Comparison of ENCODE assay signal across 8 cellular contexts in genomic region chr1:53888716-53889115, GRCh38. TPM values are rescaled to one million over a fixed set of nuclear protein-coding genes. Genes with fewer than 3 reads are reported as not detected.
DNase-seq lines count a peak whose midpoint lies in the region; ATAC-seq and TF ChIP-seq lines count a peak whose summit lies in the region.

No MANE protein-coding gene starts in this region.

- H3K4me1 Mint-ChIP-seq in activated CD8-positive, alpha-beta T cell treated with anti-CD3 and anti-CD28 coated beads, Interleukin-2, amount 10 ng/mL, durations not matched to agents 7 days and 5 days (ENCODE audit: low read depth), result peaks cover 27% of the 10 kb centered on the region
- peaks cover 23% of the 10 kb centered on the region for H3K4me1 Mint-ChIP-seq in stimulated activated memory B cell treated with anti-CD40 and anti-IgM and Interleukin-4, amounts not matched to agents 10 μg/mL and 1 μg/mL and 100 μg/mL, for 72 hours

- H3K36me3 Mint-ChIP-seq in activated CD8-positive, alpha-beta T cell treated with anti-CD3 and anti-CD28 coated beads, Interleukin-2, amount 10 ng/mL, durations not matched to agents 7 days and 5 days (ENCODE audit: low read depth), result peaks cover 12% of the 10 kb centered on the region
- H3K36me3 Mint-ChIP-seq in stimulated activated memory B cell treated with anti-CD40 and anti-IgM and Interleukin-4, amounts not matched to agents 10 μg/mL and 1 μg/mL and 100 μg/mL, for 72 hours, result no peaks in the 10 kb centered on the region

- in situ Hi-C loops in IMR-90 (cut with MboI; ENCODE audit: low sequenced_read_pairs), result no loop called here

- H3K27me3 Mint-ChIP-seq in activated CD8-positive, alpha-beta T cell treated with anti-CD3 and anti-CD28 coated beads, Interleukin-2, amount 10 ng/mL, durations not matched to agents 7 days and 5 days (ENCODE audit: low read depth), result no peaks in the 10 kb centered on the region
- H3K27me3 Mint-ChIP-seq in stimulated activated memory B cell treated with anti-CD40 and anti-IgM and Interleukin-4, amounts not matched to agents 10 μg/mL and 1 μg/mL and 100 μg/mL, for 72 hours, result no peaks in the 10 kb centered on the region

- ATAC-seq in IMR-90 (ENCODE audit: low read depth) (no peak), HG02970 (IDR thresholded peaks at IDR 0.05; ENCODE audit: low FRiP score, unreplicated experiment) (no peak)
- ATAC-seq in activated CD8-positive, alpha-beta T cell treated with anti-CD3 and anti-CD28 coated beads, Interleukin-2, amount 10 ng/mL, durations not matched to agents 7 days and 5 days, result no peak
- ATAC-seq in stimulated activated memory B cell treated with anti-CD40 and anti-IgM and Interleukin-4, amounts not matched to agents 10 μg/mL and 1 μg/mL and 100 μg/mL, for 72 hours, result no peak

- H3K9me3 Mint-ChIP-seq in activated CD8-positive, alpha-beta T cell treated with anti-CD3 and anti-CD28 coated beads, Interleukin-2, amount 10 ng/mL, durations not matched to agents 7 days and 5 days (ENCODE audit: insufficient read depth), result no peaks in the 10 kb centered on the region
- H3K9me3 Mint-ChIP-seq in stimulated activated memory B cell treated with anti-CD40 and anti-IgM and Interleukin-4, amounts not matched to agents 10 μg/mL and 1 μg/mL and 100 μg/mL, for 72 hours, result no peaks in the 10 kb centered on the region

- H4K8ac ChIP-seq in IMR-90 (ENCODE audit: low read depth in 2 of 2, low read length in 2 of 2), result peak overlapping the region in 1 of 2 experiments; percentile 96; a peak in 1 of 4 replicates

- no peak overlapping the region for H4K91ac ChIP-seq in IMR-90 (ENCODE audit: insufficient read depth, low read depth, low read length)

- DNase-seq in IMR-90 (no peak), GM19238 (ENCODE audit: insufficient read length, low spot score) (no peak), cortex of kidney (lab: John Stamatoyannopoulos, UW) (no peak), SJCRH30 (no peak)
- DNase-seq in activated CD8-positive, alpha-beta T cell treated with anti-CD3 and anti-CD28 coated beads, Interleukin-2, amount 10 ng/mL, durations not matched to agents 7 days and 5 days, result no peak

- BruUV-seq in IMR-90 (replicated peaks; lab: Mats Ljungman, UMichigan), result no TSS peak

- peak overlapping the region; percentile 97 for H3K4me3 ChIP-seq in IMR-90 (ENCODE audit: insufficient read depth, low read depth, low read length)
- H3K4me3 ChIP-seq in iPS-11a (ENCODE audit: low read depth, low read length), result peak overlapping the region; percentile 69
- no peak overlapping the region for H3K4me3 ChIP-seq in SJCRH30

- no peak overlapping the region; the same call in 1 of the 2 replicates for H3K4me2 ChIP-seq in IMR-90 (ENCODE audit: low read depth, low read length)

- POLR2A ChIA-PET in IMR-90 (lab: Charles Lee; ENCODE audit: unreplicated experiment), result no interaction called here
- POLR2A ChIA-PET in activated CD8-positive, alpha-beta T cell treated with anti-CD3 and anti-CD28 coated beads, Interleukin-2, amount 10 ng/mL, durations not matched to agents 7 days and 5 days (lab: Charles Lee), result interaction anchor here (3.2 kb wide), 1 partner anchor 57 kb away, joined by 18 read pairs; the partner anchor contains the start of genes IFT25 and LRRC42

- CTCF ChIA-PET in IMR-90 (lab: Yijun Ruan, JAX), result no interaction called here
- CTCF ChIA-PET in activated CD8-positive, alpha-beta T cell treated with anti-CD3 and anti-CD28 coated beads, Interleukin-2, amount 10 ng/mL, durations not matched to agents 7 days and 5 days (lab: Charles Lee), result interaction anchor here (1.4 to 3.6 kb wide), 4 partner anchors 12 to 59 kb away, joined by 3 to 10 read pairs (median 6); partner anchors contain the start of genes IFT25 and LRRC42

- no peak overlapping the region for H3K56ac ChIP-seq in IMR-90 (ENCODE audit: extremely low read depth, insufficient read depth, low read length)

- H3K4ac ChIP-seq in IMR-90 (ENCODE audit: low read depth, low read length), result no peak overlapping the region

- no peak overlapping the region for H2BK15ac ChIP-seq in IMR-90 (ENCODE audit: low read depth, low read length)

- H3K4me1 ChIP-seq in IMR-90 (ENCODE audit: control insufficient read depth, insufficient read depth, low read length) (peaks cover 3% of the 10 kb centered on the region), SJCRH30 (peaks cover 4% of the 10 kb centered on the region; the same call in 1 of the 2 replicates)

- no peak overlapping the region for H3K9ac ChIP-seq in IMR-90 (ENCODE audit: low read depth, low read length)

- peaks cover 4% of the 10 kb centered on the region; the same call in 1 of the 2 replicates for H3K9me1 ChIP-seq in IMR-90 (ENCODE audit: insufficient read depth, low read length)

- TF ChIP-seq CTCF in IMR-90 (conservative IDR thresholded peaks at IDR 0.05; ENCODE audit: low read depth, low read length), result no peak

- no peak overlapping the region for H3K23ac ChIP-seq in IMR-90 (ENCODE audit: low read depth, low read length)

- no peak overlapping the region for H3K27ac Mint-ChIP-seq in activated CD8-positive, alpha-beta T cell treated with anti-CD3 and anti-CD28 coated beads, Interleukin-2, amount 10 ng/mL, durations not matched to agents 7 days and 5 days
- H3K27ac Mint-ChIP-seq in stimulated activated memory B cell treated with anti-CD40 and anti-IgM and Interleukin-4, amounts not matched to agents 10 μg/mL and 1 μg/mL and 100 μg/mL, for 72 hours, result peak overlapping the region; percentile 85

- peak overlapping the region; percentile 95 for H3K4me3 Mint-ChIP-seq in activated CD8-positive, alpha-beta T cell treated with anti-CD3 and anti-CD28 coated beads, Interleukin-2, amount 10 ng/mL, durations not matched to agents 7 days and 5 days
- H3K4me3 Mint-ChIP-seq in stimulated activated memory B cell treated with anti-CD40 and anti-IgM and Interleukin-4, amounts not matched to agents 10 μg/mL and 1 μg/mL and 100 μg/mL, for 72 hours, result peak overlapping the region; percentile 90

- peaks cover 6 to 9% of the 10 kb centered on the region in 2 experiments for H3K79me1 ChIP-seq in IMR-90 (ENCODE audit: low read depth in 1 of 2, low read length in 2 of 2)

- H2AK5ac ChIP-seq in IMR-90 (ENCODE audit: low read depth, low read length), result no peak overlapping the region

- H3K36me3 ChIP-seq in IMR-90 (ENCODE audit: control insufficient read depth, insufficient read depth, low read length), result peaks cover 6% of the 10 kb centered on the region; the same call in 1 of the 2 replicates
- no peaks in the 10 kb centered on the region for H3K36me3 ChIP-seq in SJCRH30

- H3K27me3 ChIP-seq in IMR-90 (ENCODE audit: control insufficient read depth, insufficient read depth, low read length) (no peaks in the 10 kb centered on the region), SJCRH30 (no peaks in the 10 kb centered on the region; the same call in 1 of the 2 replicates)

- no peak overlapping the region for H3K18ac ChIP-seq in IMR-90 (ENCODE audit: low read depth, low read length)

- no peak overlapping the region for H2BK5ac ChIP-seq in IMR-90 (ENCODE audit: low read depth, low read length, poor library complexity, severe bottlenecking)

- no peaks in the 10 kb centered on the region for H4K20me1 ChIP-seq in IMR-90 (ENCODE audit: insufficient read depth, low read length)

- TF ChIP-seq POLR2A in IMR-90 (IDR thresholded peaks at IDR 0.05; ENCODE audit: low read depth, low read length), result no peak

- no CpG with 5 or more reads among the region's 1 CpG for WGBS in IMR-90 (ENCODE audit: extremely low coverage in 2 of 2, insufficient read length in 1 of 2), 2 experiments

- no peak overlapping the region for H3K27ac ChIP-seq in IMR-90 (ENCODE audit: insufficient read depth, low read length)
- H3K27ac ChIP-seq in SJCRH30, result no peak overlapping the region

- no peak overlapping the region for H2BK20ac ChIP-seq in IMR-90 (ENCODE audit: low read depth, low read length)

- no peak overlapping the region for H2BK120ac ChIP-seq in IMR-90 (ENCODE audit: low read depth, low read length)

- H2AFZ ChIP-seq in IMR-90 (replicated peaks; ENCODE audit: low read length, poor library complexity), result no peak overlapping the region

- H3K9me3 ChIP-seq in IMR-90 (ENCODE audit: control insufficient read depth, insufficient read depth, low read length) (no peaks in the 10 kb centered on the region), SJCRH30 (replicated peaks) (no peaks in the 10 kb centered on the region)

- H4K5ac ChIP-seq in IMR-90 (ENCODE audit: low read depth, low read length), result no peak overlapping the region

- intact Hi-C loops in IMR-90 (cut with micrococcal nuclease), result loop anchor here (2.0 kb wide), 1 partner anchor 58 kb away; the partner anchor contains the start of gene LRRC42

- no peak for TF ChIP-seq RAD21 in IMR-90 (IDR thresholded peaks at IDR 0.05; ENCODE audit: low read length)

- H2AK9ac ChIP-seq in IMR-90 (replicated peaks; ENCODE audit: low read depth, low read length, poor library complexity), result no peak overlapping the region

- dilution Hi-C loops in IMR-90 (cut with HindIII; ENCODE audit: low sequenced_read_pairs, unreplicated experiment), result no loop called here

- H3K14ac ChIP-seq in IMR-90 (replicated peaks; ENCODE audit: low read depth, low read length), result no peak overlapping the region

RNA-seq across cellular contexts. Expression of gene YIPF1, which starts 0.9 kb away (rescaled TPM):
- total RNA-seq in IMR-90 (2012; rRNA removed), result 28.9 and 35.3 TPM in 2 replicates
- 22.2 and 23.7 TPM in 2 replicates for polyA plus RNA-seq in IMR-90 (2012; rRNA removed)
- 9.2 and 17.1 TPM in 2 replicates for polyA plus RNA-seq in IMR-90 (2012; cell fraction: cytosol; rRNA removed)
- 4.9 and 20.7 TPM in 2 replicates for polyA plus RNA-seq in IMR-90 (2012; cell fraction: nucleus; rRNA removed; ENCODE audit: low replicate concordance)
- total RNA-seq in activated CD8-positive, alpha-beta T cell treated with anti-CD3 and anti-CD28 coated beads, Interleukin-2, amount 10 ng/mL, durations not matched to agents 7 days and 5 days, result 10 to 100 TPM; 14.9 to 16.3 TPM
- total RNA-seq in SJCRH30 (2014; rRNA removed; shearing (Covaris generic)), result 16.7 and 17.0 TPM in 2 replicates

RNA-seq across cellular contexts. Expression of gene DIO1, which starts 5.3 kb away (rescaled TPM):
- not detected in 2 replicates for total RNA-seq in IMR-90 (2012; rRNA removed)
- polyA plus RNA-seq in IMR-90 (2012; rRNA removed), result not detected in 2 replicates
- polyA plus RNA-seq in IMR-90 (2012; cell fraction: cytosol; rRNA removed), result not detected in 2 replicates
- polyA plus RNA-seq in IMR-90 (2012; cell fraction: nucleus; rRNA removed; ENCODE audit: low replicate concordance), result not detected in 2 replicates
- not detected for total RNA-seq in activated CD8-positive, alpha-beta T cell treated with anti-CD3 and anti-CD28 coated beads, Interleukin-2, amount 10 ng/mL, durations not matched to agents 7 days and 5 days
- not detected in 2 replicates for total RNA-seq in SJCRH30 (2014; rRNA removed; shearing (Covaris generic))

RNA-seq across cellular contexts. Expression of gene NDC1, which starts 50.6 kb away (rescaled TPM):
- 33.9 and 45.3 TPM in 2 replicates for total RNA-seq in IMR-90 (2012; rRNA removed)
- polyA plus RNA-seq in IMR-90 (2012; rRNA removed), result 9.6 and 11.8 TPM in 2 replicates
- polyA plus RNA-seq in IMR-90 (2012; cell fraction: cytosol; rRNA removed), result 3.2 and 3.7 TPM in 2 replicates
- 1.6 and 4.9 TPM in 2 replicates for polyA plus RNA-seq in IMR-90 (2012; cell fraction: nucleus; rRNA removed; ENCODE audit: low replicate concordance)
- total RNA-seq in activated CD8-positive, alpha-beta T cell treated with anti-CD3 and anti-CD28 coated beads, Interleukin-2, amount 10 ng/mL, durations not matched to agents 7 days and 5 days, result 10 to 100 TPM; 27.8 to 28.6 TPM
- total RNA-seq in SJCRH30 (2014; rRNA removed; shearing (Covaris generic)), result 96.4 and 107 TPM in 2 replicates

RNA-seq across cellular contexts. Expression of gene IFT25, which starts 56.8 kb away (rescaled TPM):
- 9.1 and 30.0 TPM in 2 replicates for total RNA-seq in IMR-90 (2012; rRNA removed)
- polyA plus RNA-seq in IMR-90 (2012; rRNA removed), result 32.4 and 38.0 TPM in 2 replicates
- 2.9 and 8.6 TPM in 2 replicates for polyA plus RNA-seq in IMR-90 (2012; cell fraction: cytosol; rRNA removed)
- 1.4 and 17.9 TPM in 2 replicates for polyA plus RNA-seq in IMR-90 (2012; cell fraction: nucleus; rRNA removed; ENCODE audit: low replicate concordance)
- total RNA-seq in activated CD8-positive, alpha-beta T cell treated with anti-CD3 and anti-CD28 coated beads, Interleukin-2, amount 10 ng/mL, durations not matched to agents 7 days and 5 days, result 10 to 100 TPM; 83.1 to 87.1 TPM
- total RNA-seq in SJCRH30 (2014; rRNA removed; shearing (Covaris generic)), result 110 and 119 TPM in 2 replicates

RNA-seq across cellular contexts. Expression of gene LRRC42, which starts 57.4 kb away (rescaled TPM):
- total RNA-seq in IMR-90 (2012; rRNA removed), result 33.3 and 47.5 TPM in 2 replicates
- polyA plus RNA-seq in IMR-90 (2012; rRNA removed), result 38.6 and 39.9 TPM in 2 replicates
- 22.7 and 24.5 TPM in 2 replicates for polyA plus RNA-seq in IMR-90 (2012; cell fraction: cytosol; rRNA removed)
- 11.2 and 23.1 TPM in 2 replicates for polyA plus RNA-seq in IMR-90 (2012; cell fraction: nucleus; rRNA removed; ENCODE audit: low replicate concordance)
- 10 to 100 TPM; 26.3 to 26.8 TPM for total RNA-seq in activated CD8-positive, alpha-beta T cell treated with anti-CD3 and anti-CD28 coated beads, Interleukin-2, amount 10 ng/mL, durations not matched to agents 7 days and 5 days
- total RNA-seq in SJCRH30 (2014; rRNA removed; shearing (Covaris generic)), result 48.4 and 50.7 TPM in 2 replicates
